In the genomic region with DNA sequence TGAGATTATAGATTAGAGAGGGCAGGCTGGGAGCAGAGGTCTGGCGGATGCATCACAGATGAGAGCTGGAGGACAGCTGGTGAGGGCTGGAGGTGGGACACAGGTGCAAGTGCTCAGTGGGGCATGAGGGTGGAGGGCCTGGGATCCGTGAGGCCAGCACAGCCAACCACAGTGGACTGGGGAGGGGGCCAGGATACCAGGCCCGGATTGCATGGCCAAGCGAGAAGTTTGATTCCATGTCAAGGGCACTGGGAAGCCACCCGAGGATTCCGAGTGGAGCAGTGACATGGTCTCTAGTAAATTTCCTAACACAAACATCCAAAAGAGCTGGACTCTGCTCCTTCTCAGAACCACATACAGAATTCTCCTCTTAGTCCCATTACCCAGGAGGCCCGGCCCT, we compare ENCODE assay signal across 19 cellular contexts. TPM values are rescaled to one million over a fixed set of nuclear protein-coding genes. Genes with fewer than 3 reads are reported as not detected.
A peak's percentile ranks its signal among the peaks of the same experiment; 100 is the strongest.
DNase-seq lines count a peak whose midpoint lies in the region; ATAC-seq and TF ChIP-seq lines count a peak whose summit lies in the region.
"Had no signal": no experiment of that assay in that cellular context is flagged by ENCODE, and none has a peak within 500 bp of the region (broad histone marks: within the 10 kb centered on the region; RNA-seq: fewer than 3 reads in every experiment).

No MANE protein-coding gene starts in this region.

- peaks cover 0 to 3% (median 0%) of the 10 kb centered on the region in 4 donors for H3K4me1 ChIP-seq in esophagus muscularis mucosa
- H3K4me1 ChIP-seq in vagina, result no peaks in the 10 kb centered on the region
- H3K4me1 ChIP-seq in GM23248 (ENCODE audit: insufficient read depth), result no peaks in the 10 kb centered on the region

- H3K4me3 ChIP-seq in esophagus muscularis mucosa (no peak overlapping the region), vagina (no peak overlapping the region), GM23248 (no peak overlapping the region)

- 85% methylated on average over 7 of the region's 7 CpGs for WGBS in esophagus muscularis mucosa
- 58 to 61% methylated on average over 7 of the region's 7 CpGs for WGBS in GM23248 (ENCODE audit: low coverage in 1 of 2, low lambda C conversion rate in 2 of 2, missing lambda C conversion rate in 2 of 2), 2 experiments

- H3K9me2 ChIP-seq in GM23248 (ENCODE audit: insufficient read depth), result no peaks in the 10 kb centered on the region

- H3K27ac ChIP-seq in esophagus muscularis mucosa (replicated peaks in 1 of 4) (no peak overlapping the region), vagina (no peak overlapping the region), GM23248 (no peak overlapping the region)
- H3K27ac ChIP-seq: RWPE1 had no signal

- no peaks in the 10 kb centered on the region for H3F3A ChIP-seq in GM23248 (ENCODE audit: insufficient read depth)

- no peaks in the 10 kb centered on the region for H4K20me1 ChIP-seq in GM23248 (ENCODE audit: insufficient read depth)

- no peak overlapping the region for H2AFZ ChIP-seq in GM23248

- H3K27me3 ChIP-seq in esophagus muscularis mucosa (no peaks in the 10 kb centered on the region), vagina (no peaks in the 10 kb centered on the region), GM23248 (replicated peaks; ENCODE audit: insufficient read depth) (peaks cover 6% of the 10 kb centered on the region)

- H3K9ac ChIP-seq in GM23248, result no peak overlapping the region

- TF ChIP-seq CTCF in esophagus muscularis mucosa (IDR thresholded peaks at IDR 0.05) (no peak), omental fat pad (IDR thresholded peaks at IDR 0.05) (no peak), vagina (IDR thresholded peaks at IDR 0.05) (no peak)

- ATAC-seq in Right ventricle myocardium superior (ENCODE audit: poor library complexity), result no peak
- ATAC-seq in omental fat pad (ENCODE audit: low FRiP score), result no peak
- ATAC-seq: left colon, right cardiac atrium had no signal

- DNase-seq in cardiac septum (ENCODE audit: low spot score) (peak; percentile 63), Right ventricle myocardium superior (no peak), esophagus muscularis mucosa (ENCODE audit: extremely low spot score) (peak; percentile 91), omental fat pad (ENCODE audit: low spot score) (peak; percentile 8), vagina (ENCODE audit: extremely low spot score in 2 of 2) (peak; percentile 44 to 74), GM23248 (no peak), T-helper 1 cell (no peak)
- DNase-seq: amygdala; caudate nucleus; CD4-positive, CD25-positive, alpha-beta regulatory T cell; DMS 273 treated with DMSO at 0.1 percent for 48 hours; erythroblast; foreskin melanocyte; NCI-H1092; stimulated activated CD4-positive, alpha-beta T cell treated with anti-CD3 and anti-CD28 coated beads, Interleukin-15, amount 100 ng/mL, for 24 hours had no signal

- H3K36me3 ChIP-seq in esophagus muscularis mucosa (peaks cover 0 to 12% (median 0%) of the 10 kb centered on the region in 4 donors), vagina (no peaks in the 10 kb centered on the region), GM23248 (ENCODE audit: low read depth) (no peaks in the 10 kb centered on the region)

- no peak overlapping the region for H3K4me2 ChIP-seq in GM23248 (ENCODE audit: unreplicated experiment)

- TF ChIP-seq POLR2A in esophagus muscularis mucosa (IDR thresholded peaks at IDR 0.05; ENCODE audit: low read depth) (no peak), vagina (IDR thresholded peaks at IDR 0.05) (no peak)

- TF ChIP-seq EP300 in esophagus muscularis mucosa (IDR thresholded peaks at IDR 0.05), result no peak

- H3K9me3 ChIP-seq in esophagus muscularis mucosa (no peaks in the 10 kb centered on the region), vagina (no peaks in the 10 kb centered on the region), GM23248 (ENCODE audit: low read depth) (no peaks in the 10 kb centered on the region)

- in situ Hi-C loops in GM23248 (cut with MboI), result no loop called here

- intact Hi-C loops in cardiac septum (cut with DNase I) (no loop called here), Right ventricle myocardium superior (cut with DNase I) (no loop called here), esophagus muscularis mucosa (cut with DNase I) (no loop called here), vagina (cut with DNase I) (loop anchor here (5.0 kb wide), 1 partner anchor 269 kb away; no protein-coding TSS in a partner anchor)

- H3K79me2 ChIP-seq in GM23248 (ENCODE audit: insufficient read depth), result no peaks in the 10 kb centered on the region

RNA-seq across cellular contexts. Expression of gene SLC41A3, which starts 44.0 kb away (rescaled TPM):
- 35.6 TPM for total RNA-seq in cardiac septum
- total RNA-seq in Right ventricle myocardium superior, result 34.7 TPM
- total RNA-seq in esophagus muscularis mucosa, result 10 to 100 TPM; 31.6 to 68.1 (median 38.9) TPM
- total RNA-seq in omental fat pad, result 10 to 100 TPM; 34.5 to 62.3 (median 37.9) TPM
- 62.9 TPM for total RNA-seq in vagina
- 39.6 and 56.0 TPM in 2 replicates for total RNA-seq in GM23248 (2014; rRNA removed; shearing (Covaris generic))
- polyA plus RNA-seq in GM23248 (2016; fragmentation: Nextera tagmentation; extraction: Ambion mirVana), result 19.8 and 22.7 TPM in 2 replicates

RNA-seq across cellular contexts. Expression of gene ALDH1L1, which starts 52.5 kb away (rescaled TPM):
- total RNA-seq in cardiac septum (26.8 TPM), Right ventricle myocardium superior (21.5 TPM), esophagus muscularis mucosa (10 to 100 TPM; 19.2 to 39.9 (median 25.9) TPM), omental fat pad (100 to 1,000 TPM; 125 to 176 (median 150) TPM), vagina (19.2 TPM)
- not detected in 2 replicates for total RNA-seq in GM23248 (2014; rRNA removed; shearing (Covaris generic))
- not detected in 2 replicates for polyA plus RNA-seq in GM23248 (2016; fragmentation: Nextera tagmentation; extraction: Ambion mirVana)
- total RNA-seq: CD4-positive, CD25-positive, alpha-beta regulatory T cell; G401 had no signal

Comparison
In these comparisons a context has a peak if more than half of its experiments do, and no peak if none do; other contexts are left out.
1. DNase-seq: peak in cardiac septum (single experiment), esophagus muscularis mucosa (single experiment), omental fat pad (single experiment) and vagina (2 of 2); none in Right ventricle myocardium superior (single experiment), GM23248 (single experiment) and T-helper 1 cell (0 of 5).
2. RNA of gene ALDH1L1, which starts 52.5 kb away (total RNA-seq): 125 to 176 TPM in omental fat pad, 19.2 to 39.9 TPM in esophagus muscularis mucosa, 26.8 TPM in cardiac septum (single experiment), 21.5 TPM in Right ventricle myocardium superior (single experiment) and 19.2 TPM in vagina (single experiment); not detected in GM23248; every median in the first group is over 10 times any median in the second.